ENCODE assay signal across 10 cellular contexts in genomic region chr3:172692751-172693310, GRCh38. TPM values are rescaled to one million over a fixed set of nuclear protein-coding genes. Genes with fewer than 3 reads are reported as not detected.
DNase-seq lines count a peak whose midpoint lies in the region; ATAC-seq and TF ChIP-seq lines count a peak whose summit lies in the region.
"Had no signal": no experiment of that assay in that cellular context is flagged by ENCODE, and none has a peak within 500 bp of the region (broad histone marks: within the 10 kb centered on the region; RNA-seq: fewer than 3 reads in every experiment).

No MANE protein-coding gene starts in this region.

- peak overlapping the region; percentile 4; the same call in 1 of the 2 replicates for H3K27ac ChIP-seq in KMS-11
- no peak overlapping the region for H3K27ac ChIP-seq in left lung

- no peak for TF ChIP-seq CTCF in KMS-11 (conservative IDR thresholded peaks at IDR 0.05; ENCODE audit: low read depth, low read length)
- no peak for TF ChIP-seq CTCF in left lung (IDR thresholded peaks at IDR 0.05)
- TF ChIP-seq CTCF in lower leg skin (IDR thresholded peaks at IDR 0.05) = no peak

- H3K4me1 ChIP-seq in KMS-11 (ENCODE audit: low read depth, poor library complexity, severe bottlenecking) = peaks cover 32% of the 10 kb centered on the region
- H3K4me1 ChIP-seq in left lung = peaks cover 0 to 33% of the 10 kb centered on the region in 2 donors

- H3K4me2 ChIP-seq in KMS-11 = peak overlapping the region; percentile 4; the same call in 1 of the 2 replicates

- no peaks in the 10 kb centered on the region for H3K9me3 ChIP-seq in left lung
- H3K9me3 ChIP-seq: colonic mucosa, spleen had no signal

- intact Hi-C loops in left lung (cut with DNase I) = no loop called here
- intact Hi-C loops in lower leg skin (cut with DNase I; ENCODE audit: low total_unique reads) = no loop called here
- intact Hi-C loops in left cardiac atrium (cut with DNase I) = no loop called here

- H3K27me3 ChIP-seq in KMS-11 (ENCODE audit: insufficient read depth, low read depth) = no peaks in the 10 kb centered on the region
- H3K27me3 ChIP-seq in left lung = no peaks in the 10 kb centered on the region
- H3K27me3 ChIP-seq: colonic mucosa, spleen had no signal

- ATAC-seq in GM18517 (IDR thresholded peaks at IDR 0.05; ENCODE audit: unreplicated experiment) (peak; percentile 70), GM21619 (IDR thresholded peaks at IDR 0.05; ENCODE audit: unreplicated experiment) (peak; percentile 78), left lung (peak; percentile 11), left cardiac atrium (no peak)

- no peak for TF ChIP-seq POLR2A in erythroblast (IDR thresholded peaks at IDR 0.05; ENCODE audit: low read length)
- no peak for TF ChIP-seq POLR2A in lower leg skin (IDR thresholded peaks at IDR 0.05)

- H2AFZ ChIP-seq in KMS-11 (ENCODE audit: low read depth) = no peak overlapping the region

- no peaks in the 10 kb centered on the region for H4K20me1 ChIP-seq in KMS-11 (ENCODE audit: insufficient read depth)

- no peaks in the 10 kb centered on the region for H3K36me3 ChIP-seq in KMS-11 (ENCODE audit: insufficient read depth)
- H3K36me3 ChIP-seq in left lung = no peaks in the 10 kb centered on the region
- H3K36me3 ChIP-seq: colonic mucosa, spleen had no signal

- no peak overlapping the region for H3K9ac ChIP-seq in KMS-11

- no peak overlapping the region for H3K4me3 ChIP-seq in KMS-11 (IDR thresholded peaks at IDR 0.05; ENCODE audit: insufficient read depth, low read depth, low read length)
- no peak overlapping the region for H3K4me3 ChIP-seq in left lung
- no peak overlapping the region for H3K4me3 ChIP-seq in lower leg skin (ENCODE audit: low read depth, poor library complexity, severe bottlenecking)
- H3K4me3 ChIP-seq: colonic mucosa, spleen had no signal

- DNase-seq in left lung (no peak), erythroblast (lab: John Stamatoyannopoulos, UW) (no peak), lower leg skin (ENCODE audit: low spot score in 2 of 2) (no peak), left cardiac atrium (no peak)
- DNase-seq in effector CD8-positive, alpha-beta T cell (lab: John Stamatoyannopoulos, UW) = no peak
- DNase-seq: colonic mucosa, spleen had no signal

- no peaks in the 10 kb centered on the region for H3K79me2 ChIP-seq in KMS-11 (ENCODE audit: insufficient read depth, low read depth)

- WGBS in lower leg skin, 2 donors = 83 to 88% methylated on average over 2 of the region's 2 CpGs

RNA-seq across cellular contexts. Expression of gene NCEH1, which starts 18.0 kb away (rescaled TPM):
- total RNA-seq in left lung (10 to 100 TPM; 36.4 to 66.6 TPM), lower leg skin (1 to 10 TPM; 2.1 to 7.8 (median 6.3) TPM), left cardiac atrium (10 to 100 TPM; 21.4 to 25.5 TPM)

RNA-seq across cellular contexts. Expression of gene ECT2, which starts 57.7 kb away (rescaled TPM):
- 10 to 100 TPM; 23.1 to 29.7 TPM for total RNA-seq in left lung
- 10 to 100 TPM in 2 of 4 donors, 1 to 10 TPM in 2; 8.3 to 11.7 (median 10.8) TPM for total RNA-seq in lower leg skin
- 1 to 10 TPM; 5.6 to 5.8 TPM for total RNA-seq in left cardiac atrium

Comparison
In these comparisons a context has a peak if more than half of its experiments do, and no peak if none do; other contexts are left out.
1. ATAC-seq: peak in GM18517 (single experiment), GM21619 (single experiment) and left lung (single experiment); none in left cardiac atrium (0 of 2).